ENCODE assay signal across 1 cellular context in genomic region chr5:142821733-142822487, GRCh38.
A peak's percentile ranks its signal among the peaks of the same experiment; 100 is the strongest.
TF ChIP-seq lines count a peak whose summit lies in the region.

No MANE protein-coding gene starts in this region.

TF ChIP-seq in HepG2, 621 proteins besides CTCF, POLR2A, EP300 and RAD21 (continued from another document and continues in another):
- TF ChIP-seq HNF1A (IDR thresholded peaks at IDR 0.05; ENCODE audit: low read depth) (peak; percentile 35; the same call in 1 of the 2 replicates), HNF1A (CRISPR knock-in tag; IDR thresholded peaks at IDR 0.05; ENCODE audit: borderline replicate concordance) (peak; percentile 65; the same call in 1 of the 2 replicates), SOX5 (CRISPR knock-in tag; IDR thresholded peaks at IDR 0.05; ENCODE audit: borderline replicate concordance) (peak; percentile 27; the same call in 1 of the 2 replicates), NCOA2 (CRISPR knock-in tag; IDR thresholded peaks at IDR 0.05) (peak; percentile 43; the same call in 1 of the 2 replicates), ZBTB42 (CRISPR knock-in tag; IDR thresholded peaks at IDR 0.05) (no peak), PAXIP1 (CRISPR knock-in tag; conservative IDR thresholded peaks at IDR 0.05) (peak; percentile 52; the same call in 1 of the 2 replicates), TBX2 (CRISPR knock-in tag; IDR thresholded peaks at IDR 0.05; ENCODE audit: borderline replicate concordance) (0 out of 2 replicates have a peak, but pooled peaks have one; percentile 30), SOX13 (IDR thresholded peaks at IDR 0.05) (no peak), SOX13 (CRISPR knock-in tag; conservative IDR thresholded peaks at IDR 0.05 in 1 of 2, IDR thresholded peaks at IDR 0.05 in 1 of 2) (0 out of 4 replicates have a peak, but pooled peaks of 1 of the 2 experiments have one; percentile 20), ZFX (CRISPR knock-in tag; IDR thresholded peaks at IDR 0.05; ENCODE audit: low read depth) (no peak), GFI1 (CRISPR knock-in tag; IDR thresholded peaks at IDR 0.05; ENCODE audit: borderline replicate concordance) (no peak), DPF2 (CRISPR knock-in tag; IDR thresholded peaks at IDR 0.05; ENCODE audit: borderline replicate concordance, low read depth) (peak; percentile 29; the same call in 1 of the 2 replicates), CREB1 (IDR thresholded peaks at IDR 0.05) (0 out of 2 replicates have a peak, but pooled peaks have one; percentile 20), CREB1 (CRISPR knock-in tag; IDR thresholded peaks at IDR 0.05) (peak; percentile 59; the same call in 1 of the 2 replicates), GATAD2A (CRISPR knock-in tag; IDR thresholded peaks at IDR 0.05) (peak; percentile 45; the same call in 1 of the 2 replicates), JUND (CRISPR knock-in tag; IDR thresholded peaks at IDR 0.05) (0 out of 2 replicates have a peak, but pooled peaks have one; percentile 35), TEAD3 (CRISPR knock-in tag; optimal IDR thresholded peaks at IDR 0.05; ENCODE audit: borderline replicate concordance) (peak; percentile 57), FOXA3 (CRISPR knock-in tag; IDR thresholded peaks at IDR 0.05) (peak; percentile 24; the same call in 1 of the 2 replicates), ZNF704 (CRISPR knock-in tag; IDR thresholded peaks at IDR 0.05; ENCODE audit: borderline replicate concordance) (no peak), YY1 (IDR thresholded peaks at IDR 0.05; ENCODE audit: insufficient read depth, insufficient replicate concordance, low read depth, low read length) (no peak), ZBTB49 (CRISPR knock-in tag; IDR thresholded peaks at IDR 0.05; ENCODE audit: borderline replicate concordance) (no peak), ARID5B (CRISPR knock-in tag; IDR thresholded peaks at IDR 0.05) (peak; percentile 61; the same call in 1 of the 2 replicates), SP5 (CRISPR knock-in tag; IDR thresholded peaks at IDR 0.05; ENCODE audit: borderline replicate concordance, low read depth) (peak; percentile 29; the same call in 1 of the 2 replicates), TCF7L2 (IDR thresholded peaks at IDR 0.05; ENCODE audit: low read depth, low read length) (peak; percentile 66; the same call in 1 of the 2 replicates), SNAI1 (CRISPR knock-in tag; IDR thresholded peaks at IDR 0.05; ENCODE audit: borderline replicate concordance) (no peak), HIC2 (CRISPR knock-in tag; IDR thresholded peaks at IDR 0.05; ENCODE audit: low read depth) (no peak), CREM (IDR thresholded peaks at IDR 0.05) (0 out of 2 replicates have a peak, but pooled peaks have one; percentile 9), CREM (CRISPR knock-in tag; IDR thresholded peaks at IDR 0.05) (no peak), AHDC1 (CRISPR knock-in tag; IDR thresholded peaks at IDR 0.05; ENCODE audit: borderline replicate concordance) (peak; percentile 22; the same call in 1 of the 2 replicates), ASH2L (IDR thresholded peaks at IDR 0.05; ENCODE audit: insufficient read length, low read depth, low read length) (peak; percentile 24), ELF3 (CRISPR knock-in tag; IDR thresholded peaks at IDR 0.05) (peak; percentile 10; the same call in 1 of the 2 replicates), HNF4A (CRISPR knock-in tag; IDR thresholded peaks at IDR 0.05) (peak; percentile 61; the same call in 1 of the 2 replicates), ZNF143 (CRISPR knock-in tag; IDR thresholded peaks at IDR 0.05) (no peak)
